8 cellular contexts compared by ENCODE assay signal in genomic region chrX:15674899-15675489, GRCh38. TPM values are rescaled to one million over a fixed set of nuclear protein-coding genes. Genes with fewer than 3 reads are reported as not detected.
DNase-seq lines count a peak whose midpoint lies in the region; ATAC-seq lines count a peak whose summit lies in the region.

No MANE protein-coding gene starts in this region.

- H3K27ac Mint-ChIP-seq in CD4-positive, alpha-beta memory T cell: no peak overlapping the region
- H3K27ac Mint-ChIP-seq in activated CD4-positive, alpha-beta memory T cell treated with anti-CD3 and anti-CD28 coated beads, Interleukin-2, amount 10 ng/mL, durations not matched to agents 7 days and 5 days: no peak overlapping the region

- H3K27me3 ChIP-seq in CD4-positive, alpha-beta memory T cell (ENCODE audit: insufficient read depth, low read length): no peaks in the 10 kb centered on the region

- H3K36me3 ChIP-seq in CD4-positive, alpha-beta memory T cell (ENCODE audit: insufficient read depth, low read length): peaks cover 3% of the 10 kb centered on the region

- peak overlapping the region; percentile 88 to 92 for H3K4me3 ChIP-seq in CD4-positive, alpha-beta memory T cell (ENCODE audit: low read length in 2 of 2)

- H3K27me3 Mint-ChIP-seq in CD4-positive, alpha-beta memory T cell: no peaks in the 10 kb centered on the region
- H3K27me3 Mint-ChIP-seq in activated CD4-positive, alpha-beta memory T cell treated with anti-CD3 and anti-CD28 coated beads, Interleukin-2, amount 10 ng/mL, durations not matched to agents 7 days and 5 days: peaks cover 3% of the 10 kb centered on the region

- POLR2A ChIA-PET in CD4-positive, alpha-beta memory T cell (lab: Charles Lee; ENCODE audit: partially characterized antibody): interaction anchor here (0.8 to 3.4 kb wide), 7 partner anchors 63 to 180 kb away, joined by 3 to 27 read pairs (median 7); partner anchors contain the start of genes AP1S2, CA5B and ZRSR2
- POLR2A ChIA-PET in activated CD4-positive, alpha-beta memory T cell treated with anti-CD3 and anti-CD28 coated beads, Interleukin-2, amount 10 ng/mL, durations not matched to agents 7 days and 5 days (lab: Charles Lee): interaction anchor here (1.2 to 4.1 kb wide), 6 partner anchors 10 to 180 kb away, joined by 3 to 27 read pairs (median 8); partner anchors contain the start of genes AP1S2, CA5B and ZRSR2

- H3K27ac ChIP-seq in CD4-positive, alpha-beta memory T cell (ENCODE audit: low read depth, low read length): peak overlapping the region; percentile 100

- ATAC-seq in GM19455 (IDR thresholded peaks at IDR 0.05; ENCODE audit: unreplicated experiment) (peak; percentile 78), HG03575 (IDR thresholded peaks at IDR 0.05; ENCODE audit: extremely low read depth, insufficient number of reproducible peaks, low FRiP score, unreplicated experiment) (peak; percentile 73)

- peaks cover 19% of the 10 kb centered on the region for H3K4me1 ChIP-seq in CD4-positive, alpha-beta memory T cell (ENCODE audit: insufficient read depth, low read length)

- DNase-seq in CD4-positive, alpha-beta memory T cell: peak; percentile 90 to 99 (median 98)
- peak; percentile 96 for DNase-seq in NCI-H82 (lab: John Stamatoyannopoulos, UW)
- peak; percentile 84 for DNase-seq in activated CD4-positive, alpha-beta memory T cell treated with anti-CD3 and anti-CD28 coated beads, Interleukin-2, amount 10 ng/mL, durations not matched to agents 7 days and 5 days
- peak; percentile 79 for DNase-seq in effector CD8-positive, alpha-beta T cell (lab: John Stamatoyannopoulos, UW)
- peak; percentile 93 to 98 for DNase-seq in lung microvascular endothelial cell (ENCODE audit: low read depth in 2 of 2)
- DNase-seq in stimulated activated CD4-positive, alpha-beta T cell treated with anti-CD3 and anti-CD28 coated beads, TNF-alpha, amount 100 ng/mL, for 4 hours (ENCODE audit: low read depth in 3 of 3): peak; percentile 76 to 80 (median 76)

- no peak overlapping the region for H3K4me3 Mint-ChIP-seq in CD4-positive, alpha-beta memory T cell
- no peak overlapping the region for H3K4me3 Mint-ChIP-seq in activated CD4-positive, alpha-beta memory T cell treated with anti-CD3 and anti-CD28 coated beads, Interleukin-2, amount 10 ng/mL, durations not matched to agents 7 days and 5 days

- H3K9me3 ChIP-seq in CD4-positive, alpha-beta memory T cell (ENCODE audit: control insufficient read depth in 1 of 2, low read length in 2 of 2): no peaks in the 10 kb centered on the region

- CTCF ChIA-PET in CD4-positive, alpha-beta memory T cell (lab: Charles Lee; ENCODE audit: partially characterized antibody): no interaction called here
- CTCF ChIA-PET in activated CD4-positive, alpha-beta memory T cell treated with anti-CD3 and anti-CD28 coated beads, Interleukin-2, amount 10 ng/mL, durations not matched to agents 7 days and 5 days (lab: Charles Lee): interaction anchor here (0.6 kb wide), 1 partner anchor 1208 kb away, joined by 3 read pairs; no protein-coding TSS in a partner anchor

- H3K4me1 Mint-ChIP-seq in CD4-positive, alpha-beta memory T cell: peaks cover 8 to 20% (median 10%) of the 10 kb centered on the region in 4 donors
- peaks cover 33% of the 10 kb centered on the region for H3K4me1 Mint-ChIP-seq in activated CD4-positive, alpha-beta memory T cell treated with anti-CD3 and anti-CD28 coated beads, Interleukin-2, amount 10 ng/mL, durations not matched to agents 7 days and 5 days

- no peaks in the 10 kb centered on the region for H3K9me3 Mint-ChIP-seq in CD4-positive, alpha-beta memory T cell
- no peaks in the 10 kb centered on the region for H3K9me3 Mint-ChIP-seq in activated CD4-positive, alpha-beta memory T cell treated with anti-CD3 and anti-CD28 coated beads, Interleukin-2, amount 10 ng/mL, durations not matched to agents 7 days and 5 days

- peaks cover 0 to 4% of the 10 kb centered on the region in 2 donors for H3K36me3 Mint-ChIP-seq in CD4-positive, alpha-beta memory T cell
- no peaks in the 10 kb centered on the region for H3K36me3 Mint-ChIP-seq in activated CD4-positive, alpha-beta memory T cell treated with anti-CD3 and anti-CD28 coated beads, Interleukin-2, amount 10 ng/mL, durations not matched to agents 7 days and 5 days (ENCODE audit: low read depth)

- intact Hi-C loops in CD4-positive, alpha-beta memory T cell (cut with micrococcal nuclease): loop anchor here (1.0 to 2.0 kb wide), 9 partner anchors 12 to 1196 kb away; partner anchors contain the start of genes AP1S2, CA5B, PIR and RBBP7

RNA-seq across cellular contexts. Expression of gene CLTRN, which starts 10.4 kb away (rescaled TPM):
- under 1 TPM in 1 of 2 experiments, not detected in 1; 0.33 TPM for total RNA-seq in CD4-positive, alpha-beta memory T cell
- polyA plus RNA-seq in CD4-positive, alpha-beta memory T cell: under 1 TPM in 1 of 2 donors, not detected in 1; 0.97 TPM
- total RNA-seq in activated CD4-positive, alpha-beta memory T cell treated with anti-CD3 and anti-CD28 coated beads, Interleukin-2, amount 10 ng/mL, durations not matched to agents 7 days and 5 days: under 1 TPM in 1 of 2 experiments, not detected in 1; 0.18 TPM
- under 0.01 TPM in 1 of 2 replicates, not detected in the other for total RNA-seq in lung microvascular endothelial cell

Comparison
In these comparisons a context has a peak if more than half of its experiments do, and no peak if none do; other contexts are left out.
1. Peak in every context shown above with its lines: DNase-seq, ATAC-seq, H3K4me3 ChIP-seq and H3K27ac ChIP-seq.